ENCODE assay signal across 1 cellular context in the genomic region with DNA sequence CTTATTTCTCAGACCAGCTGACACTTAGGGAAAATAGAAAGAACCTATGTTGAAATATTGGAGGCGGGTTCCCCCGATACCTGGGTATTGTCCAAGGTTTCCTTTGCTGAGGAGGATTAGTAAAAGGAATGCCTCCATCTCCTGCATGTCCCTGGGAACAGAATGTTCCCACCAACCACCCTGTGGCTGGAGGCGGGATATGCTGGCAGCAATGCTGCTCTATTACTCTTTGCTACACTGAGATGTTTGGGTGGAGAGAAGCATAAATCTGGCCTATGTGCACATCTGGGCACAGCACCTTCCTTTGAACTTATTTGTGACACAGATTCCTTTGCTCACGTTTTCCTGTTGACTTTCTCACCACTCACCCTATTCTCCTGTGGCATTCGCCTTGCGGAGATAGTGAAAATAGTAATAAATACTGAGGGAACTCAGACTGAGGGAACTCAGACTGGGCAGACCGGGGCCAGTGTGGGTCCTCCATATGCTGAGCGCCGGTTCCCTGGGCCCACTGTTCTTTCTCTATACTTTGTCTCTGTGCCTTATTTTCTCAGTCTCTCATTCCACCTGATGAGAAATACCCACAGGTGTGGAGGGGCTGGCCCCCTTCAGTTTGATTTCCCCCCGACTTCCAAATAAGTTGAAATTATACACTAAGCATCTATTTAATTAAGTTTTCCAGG.
TF ChIP-seq lines count a peak whose summit lies in the region.

No MANE protein-coding gene starts in this region.

TF ChIP-seq in A549, 52 proteins besides CTCF, POLR2A, EP300 and RAD21 (continued from another document):
- no peak for TF ChIP-seq ELK1 (IDR thresholded peaks at IDR 0.05; ENCODE audit: low read depth, low read length)
